In the genomic region with DNA sequence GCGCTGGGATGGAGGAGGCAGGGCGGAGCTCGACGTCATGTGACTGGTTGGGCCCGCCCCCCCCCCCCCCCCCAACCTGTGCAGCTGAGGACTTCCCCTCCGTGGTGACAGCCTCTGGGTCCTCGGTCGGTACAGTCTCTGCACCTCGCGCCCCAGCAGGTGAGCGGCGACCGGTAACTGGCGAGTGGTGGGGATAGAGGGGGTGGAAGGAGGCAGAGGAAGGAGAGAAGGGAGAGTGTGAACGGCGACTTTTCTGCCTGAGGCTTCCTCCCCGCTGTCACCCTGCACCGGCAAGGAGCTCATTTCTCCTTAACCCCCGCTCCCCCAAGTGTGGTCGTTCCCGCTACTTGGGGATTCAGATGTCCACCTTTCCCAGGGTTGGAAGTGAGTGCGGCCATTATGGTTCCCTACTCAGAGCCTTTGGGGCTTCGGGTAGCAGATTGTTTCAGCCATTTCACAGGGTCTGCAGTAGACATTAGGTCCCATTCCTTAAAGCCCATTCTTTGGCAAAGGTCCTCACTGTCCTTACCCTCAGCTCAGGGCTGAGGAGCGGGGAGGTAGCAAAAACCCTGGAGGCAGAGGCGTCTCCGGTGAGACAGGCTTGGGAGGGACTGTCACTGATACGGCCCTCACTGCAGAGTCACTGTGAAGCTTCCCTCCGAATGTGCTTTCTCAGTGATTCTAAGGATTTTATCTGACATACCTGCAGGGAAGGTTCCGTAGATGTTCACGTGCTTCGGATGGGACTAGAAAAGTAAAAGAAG, we compare ENCODE assay signal across 8 cellular contexts. TPM values are rescaled to one million over a fixed set of nuclear protein-coding genes. Genes with fewer than 3 reads are reported as not detected.
A peak's percentile ranks its signal among the peaks of the same experiment; 100 is the strongest.
DNase-seq lines count a peak whose midpoint lies in the region; ATAC-seq lines count a peak whose summit lies in the region.

A gene (plus strand): TSS at position 81 of the 764 bp plus-strand sequence. CDS start 31,719 bp downstream, outside the sequence.

- peak within 1 kb of the TSS; percentile 89 to 97 for H3K4me3 ChIP-seq in esophagus (ENCODE audit: low read depth in 1 of 2, low read length in 2 of 2)

- no peaks in the 10 kb centered on the region for H3K36me3 Mint-ChIP-seq in natural killer cell treated with Interleukin-12 subunit alpha and Interleukin-12 subunit beta and Interleukin-15 and Interleukin-18, amount 100 ng/mL, for 72 hours
- peaks cover 30% of the 10 kb centered on the region for H3K36me3 Mint-ChIP-seq in stimulated activated naive CD8-positive, alpha-beta T cell treated with anti-CD3 and anti-CD28 coated beads, Interleukin-15, Interleukin-2, amounts not matched to agents 100 ng/mL and 50 ng/mL, for 24 hours (ENCODE audit: low read depth)

- peak within 1 kb of the TSS; percentile 99 for H3K27ac ChIP-seq in esophagus (ENCODE audit: low read depth in 2 of 2, low read length in 1 of 2)

- no peaks in the 10 kb centered on the region for H3K27me3 Mint-ChIP-seq in natural killer cell treated with Interleukin-12 subunit alpha and Interleukin-12 subunit beta and Interleukin-15 and Interleukin-18, amount 100 ng/mL, for 72 hours
- H3K27me3 Mint-ChIP-seq in stimulated activated naive CD8-positive, alpha-beta T cell treated with anti-CD3 and anti-CD28 coated beads, Interleukin-15, Interleukin-2, amounts not matched to agents 100 ng/mL and 50 ng/mL, for 24 hours, result no peaks in the 10 kb centered on the region

- WGBS in esophagus, 2 donors, result 0% methylated on average over 31 of the region's 31 CpGs

- H3K9me3 Mint-ChIP-seq in natural killer cell treated with Interleukin-12 subunit alpha and Interleukin-12 subunit beta and Interleukin-15 and Interleukin-18, amount 100 ng/mL, for 72 hours, result no peaks in the 10 kb centered on the region
- H3K9me3 Mint-ChIP-seq in stimulated activated naive CD8-positive, alpha-beta T cell treated with anti-CD3 and anti-CD28 coated beads, Interleukin-15, Interleukin-2, amounts not matched to agents 100 ng/mL and 50 ng/mL, for 24 hours, result no peaks in the 10 kb centered on the region

- no peaks in the 10 kb centered on the region for H3K9me3 ChIP-seq in esophagus (ENCODE audit: control insufficient read depth in 2 of 2, insufficient read depth in 1 of 2, low read depth in 1 of 2, low read length in 1 of 2)

- H3K27ac Mint-ChIP-seq in natural killer cell treated with Interleukin-12 subunit alpha and Interleukin-12 subunit beta and Interleukin-15 and Interleukin-18, amount 100 ng/mL, for 72 hours, result peak within 1 kb of the TSS; percentile 99 to 100
- H3K27ac Mint-ChIP-seq in stimulated activated naive CD8-positive, alpha-beta T cell treated with anti-CD3 and anti-CD28 coated beads, Interleukin-15, Interleukin-2, amounts not matched to agents 100 ng/mL and 50 ng/mL, for 24 hours, result peak within 1 kb of the TSS; percentile 100

- H3K4me1 Mint-ChIP-seq in natural killer cell treated with Interleukin-12 subunit alpha and Interleukin-12 subunit beta and Interleukin-15 and Interleukin-18, amount 100 ng/mL, for 72 hours (ENCODE audit: low read depth in 2 of 2), result peaks cover 44 to 58% of the 10 kb centered on the region in 2 donors
- H3K4me1 Mint-ChIP-seq in stimulated activated naive CD8-positive, alpha-beta T cell treated with anti-CD3 and anti-CD28 coated beads, Interleukin-15, Interleukin-2, amounts not matched to agents 100 ng/mL and 50 ng/mL, for 24 hours (ENCODE audit: low read depth), result peaks cover 71% of the 10 kb centered on the region

- H3K4me1 ChIP-seq in esophagus (ENCODE audit: control insufficient read depth in 2 of 2, insufficient read depth in 2 of 2, low read length in 1 of 2), result peaks cover 0 to 4% of the 10 kb centered on the region in 2 donors

- H3K4me3 Mint-ChIP-seq in natural killer cell treated with Interleukin-12 subunit alpha and Interleukin-12 subunit beta and Interleukin-15 and Interleukin-18, amount 100 ng/mL, for 72 hours, result peak within 1 kb of the TSS; percentile 95
- peak within 1 kb of the TSS; percentile 99 for H3K4me3 Mint-ChIP-seq in stimulated activated naive CD8-positive, alpha-beta T cell treated with anti-CD3 and anti-CD28 coated beads, Interleukin-15, Interleukin-2, amounts not matched to agents 100 ng/mL and 50 ng/mL, for 24 hours

- no peaks in the 10 kb centered on the region for H3K36me3 ChIP-seq in esophagus (ENCODE audit: control insufficient read depth in 2 of 2, insufficient read depth in 2 of 2, low read length in 1 of 2)

- no peaks in the 10 kb centered on the region for H3K27me3 ChIP-seq in esophagus (ENCODE audit: control insufficient read depth in 1 of 2, insufficient read depth in 2 of 2, low read length in 2 of 2)

- peak; percentile 32 for ATAC-seq in HG02870 (IDR thresholded peaks at IDR 0.05; ENCODE audit: unreplicated experiment)
- peak; percentile 68 to 77 for ATAC-seq in natural killer cell treated with Interleukin-12 subunit alpha and Interleukin-12 subunit beta and Interleukin-15 and Interleukin-18, amount 100 ng/mL, for 72 hours

- DNase-seq in NCI-H82 (lab: John Stamatoyannopoulos, UW) (peak; percentile 79), NCI-H82 treated with DMSO at 0.1 percent for 48 hours (lab: John Stamatoyannopoulos, UW; ENCODE audit: unreplicated experiment) (no peak), activated T-cell treated with anti-CD3 and anti-CD28 coated beads for 48 hours (ENCODE audit: low read depth) (peak; percentile 56)
- peak; percentile 79 for DNase-seq in NK-92 treated with Interleukin-12 subunit alpha and Interleukin-12 subunit beta, amount 100 ng/mL, for 24 hours (lab: John Stamatoyannopoulos, UW)
- DNase-seq in natural killer cell treated with Interleukin-12 subunit alpha and Interleukin-12 subunit beta and Interleukin-15 and Interleukin-18, amount 100 ng/mL, for 72 hours (ENCODE audit: low spot score), result peak; percentile 80

RNA-seq across cellular contexts. Expression of the gene that starts here (rescaled TPM):
- 10 to 100 TPM; 16.1 to 16.6 TPM for polyA plus RNA-seq in esophagus
- total RNA-seq in natural killer cell treated with Interleukin-12 subunit alpha and Interleukin-12 subunit beta and Interleukin-15 and Interleukin-18, amount 100 ng/mL, for 72 hours, result 10 to 100 TPM; 44.7 to 76.8 TPM
